In the genomic region with DNA sequence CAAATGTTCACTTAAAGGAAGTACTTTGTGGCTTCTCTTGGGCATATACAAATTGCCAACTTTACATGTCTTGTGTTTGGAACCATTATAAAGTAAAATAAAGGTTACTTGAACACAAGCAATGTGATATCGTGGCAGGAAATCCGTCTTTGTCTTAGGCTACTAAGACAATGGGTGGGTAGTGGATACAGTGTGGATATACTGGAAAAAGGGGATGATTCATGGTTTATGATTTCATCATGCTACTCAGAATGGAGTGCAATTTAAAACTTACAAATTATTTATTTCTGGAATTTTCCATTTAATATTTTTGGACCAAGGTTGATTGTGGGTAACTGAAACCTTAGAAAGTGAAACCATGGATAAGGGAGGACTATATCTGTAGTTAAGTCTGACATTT, we compare ENCODE assay signal across 26 cellular contexts. TPM values are rescaled to one million over a fixed set of nuclear protein-coding genes. Genes with fewer than 3 reads are reported as not detected.
DNase-seq lines count a peak whose midpoint lies in the region; TF ChIP-seq lines count a peak whose summit lies in the region.
"Had no signal": no experiment of that assay in that cellular context is flagged by ENCODE, and none has a peak within 500 bp of the region (broad histone marks: within the 10 kb centered on the region; RNA-seq: fewer than 3 reads in every experiment).

No MANE protein-coding gene starts in this region.

- H3K27ac ChIP-seq in SK-N-MC: peak overlapping the region; percentile 88
- H3K27ac ChIP-seq in epithelial cell of prostate: peak overlapping the region; percentile 18
- H3K27ac ChIP-seq in osteoblast (ENCODE audit: low read depth, low read length): no peak overlapping the region
- H3K27ac ChIP-seq: body of pancreas, colonic mucosa, foreskin keratinocyte, left ventricle myocardium inferior, suprapubic skin had no signal

- H4K20me1 ChIP-seq in osteoblast (ENCODE audit: insufficient read depth, low read length): no peaks in the 10 kb centered on the region

- no peaks in the 10 kb centered on the region for H3K79me2 ChIP-seq in osteoblast (ENCODE audit: insufficient read depth, low read length)

- H3K4me2 ChIP-seq in osteoblast (ENCODE audit: insufficient read depth, low read length): peak overlapping the region; percentile 4
- H3K4me2 ChIP-seq: SK-N-SH had no signal

- DNase-seq in HPDE6-E6E7 (ENCODE audit: extremely low spot score): peak; percentile 33
- no peak for DNase-seq in SK-N-MC (ENCODE audit: low read depth, low spot score)
- no peak for DNase-seq in epithelial cell of prostate (ENCODE audit: low read depth, low spot score)
- DNase-seq in osteoblast (ENCODE audit: insufficient read length, low spot score, missing footprints): peak; percentile 26
- no peak for DNase-seq in activated CD4-positive, CD25-positive, alpha-beta regulatory T cell (lab: John Stamatoyannopoulos, UW)
- no peak for DNase-seq in GM13977 (ENCODE audit: low spot score)
- DNase-seq in iPS-NIHi7 (ENCODE audit: extremely low spot score): no peak
- DNase-seq in nucleus accumbens (lab: John Stamatoyannopoulos, UW): no peak
- DNase-seq: activated B cell treated with CpG ODN at 0.5 μM for 24 hours; activated CD4-positive, alpha-beta memory T cell treated with anti-CD3 and anti-CD28 coated beads for 36 hours; activated naive CD8-positive, alpha-beta T cell treated with anti-CD3 and anti-CD28 coated beads for 36 hours; body of pancreas; CD4-positive, CD25-positive, alpha-beta regulatory T cell; colonic mucosa; endodermal cell; immature natural killer cell; Kasumi-1; left ventricle myocardium inferior; midbrain; NCI-H1105 treated with DMSO at 0.1 percent for 48 hours; NCI-H2081 treated with DMSO at 0.1 percent for 48 hours; NCI-H524; SK-N-SH had no signal

- H3K4me3 ChIP-seq in SK-N-MC (peak overlapping the region; percentile 38), osteoblast (ENCODE audit: insufficient read depth, low read length) (no peak overlapping the region)
- H3K4me3 ChIP-seq: body of pancreas, colonic mucosa, left ventricle myocardium inferior, suprapubic skin had no signal

- peaks cover 9% of the 10 kb centered on the region for H3K4me1 ChIP-seq in osteoblast (ENCODE audit: insufficient read depth, low read length)
- H3K4me1 ChIP-seq: body of pancreas, colonic mucosa, foreskin keratinocyte, left ventricle myocardium inferior, suprapubic skin had no signal

- TF ChIP-seq CTCF in osteoblast (IDR thresholded peaks at IDR 0.05; ENCODE audit: extremely low read depth, low read depth, low read length) (no peak), GM13977 (IDR thresholded peaks at IDR 0.05; ENCODE audit: extremely low read depth, insufficient read depth, missing control alignments) (no peak)

- H3K9ac ChIP-seq in SK-N-MC (ENCODE audit: insufficient read length): no peak overlapping the region
- H3K9ac ChIP-seq: SK-N-SH had no signal

- H2AFZ ChIP-seq in osteoblast (ENCODE audit: low read length): peak overlapping the region; percentile 1

- in situ Hi-C loops in GM13977 (cut with MboI; ENCODE audit: low pct_unique_long_range_greater_than_20kb, low sequenced_read_pairs, unreplicated experiment): no loop called here

- H3K9me3 ChIP-seq in SK-N-MC (ENCODE audit: low read depth, low read length) (no peaks in the 10 kb centered on the region), osteoblast (ENCODE audit: low read depth, low read length) (no peaks in the 10 kb centered on the region)
- H3K9me3 ChIP-seq: body of pancreas, colonic mucosa, left ventricle myocardium inferior, SK-N-SH, suprapubic skin had no signal

- H3K36me3 ChIP-seq in SK-N-MC (ENCODE audit: insufficient read depth, low read length) (no peaks in the 10 kb centered on the region), osteoblast (ENCODE audit: insufficient read depth, low read length) (no peaks in the 10 kb centered on the region)
- H3K36me3 ChIP-seq: colonic mucosa, left ventricle myocardium inferior, suprapubic skin had no signal

- H3K27me3 ChIP-seq in osteoblast (ENCODE audit: insufficient read depth, low read length): peaks cover 4% of the 10 kb centered on the region
- H3K27me3 ChIP-seq: body of pancreas, colonic mucosa, foreskin keratinocyte had no signal

RNA-seq across cellular contexts. Expression of gene MYRFL, which starts 48.4 kb away (rescaled TPM):
- not detected in 2 replicates for total RNA-seq in osteoblast
- total RNA-seq: activated B cell treated with CpG ODN at 0.5 μM for 24 hours; activated CD4-positive, alpha-beta memory T cell treated with anti-CD3 and anti-CD28 coated beads for 36 hours; activated naive CD8-positive, alpha-beta T cell treated with anti-CD3 and anti-CD28 coated beads for 36 hours; CD4-positive, CD25-positive, alpha-beta regulatory T cell; foreskin keratinocyte; natural killer cell treated with Interleukin-12 subunit alpha and Interleukin-12 subunit beta and Interleukin-15 and Interleukin-18, amount 100 ng/mL, for 72 hours had no signal

Comparison
In these comparisons a context has a peak if more than half of its experiments do, and no peak if none do; other contexts are left out.
1. DNase-seq: peak in HPDE6-E6E7 (single experiment) and osteoblast (single experiment); none in SK-N-MC (single experiment), epithelial cell of prostate (single experiment), activated CD4-positive, CD25-positive, alpha-beta regulatory T cell (0 of 4), GM13977 (single experiment), iPS-NIHi7 (single experiment) and nucleus accumbens (0 of 56).